In the genomic region with DNA sequence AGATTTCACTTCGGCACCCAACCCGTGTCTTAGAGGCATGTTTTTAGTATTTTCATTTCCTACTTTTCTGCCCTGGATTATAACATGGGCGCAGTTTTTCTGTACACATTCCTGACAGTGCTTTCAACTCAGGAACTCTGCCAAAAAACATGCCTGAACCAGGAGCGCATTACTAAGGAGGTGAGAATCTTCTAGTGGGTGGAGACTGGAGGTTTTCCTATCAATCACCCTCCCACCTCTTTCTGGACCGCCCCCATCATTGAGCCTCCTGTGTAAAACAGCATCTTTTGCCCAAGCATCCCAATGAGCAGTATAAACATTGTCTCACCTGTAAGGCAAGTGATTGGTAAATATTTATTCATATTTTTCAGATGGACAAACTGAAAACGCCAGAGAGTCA, we compare ENCODE assay signal across 11 cellular contexts. TPM values are rescaled to one million over a fixed set of nuclear protein-coding genes. Genes with fewer than 3 reads are reported as not detected.
A peak's percentile ranks its signal among the peaks of the same experiment; 100 is the strongest.
DNase-seq lines count a peak whose midpoint lies in the region; ATAC-seq, FAIRE-seq and TF ChIP-seq lines count a peak whose summit lies in the region.
"Had no signal": no experiment of that assay in that cellular context is flagged by ENCODE, and none has a peak within 500 bp of the region (broad histone marks: within the 10 kb centered on the region; RNA-seq: fewer than 3 reads in every experiment).

No MANE protein-coding gene starts in this region.

- no peak overlapping the region for H3K27ac ChIP-seq in mesenchymal stem cell (ENCODE audit: low read length, poor library complexity, severe bottlenecking)
- H3K27ac ChIP-seq: gastrocnemius medialis had no signal

- TF ChIP-seq CTCF in cardiac fibroblast (IDR thresholded peaks at IDR 0.05; ENCODE audit: low read depth, low read length): no peak
- no peak for TF ChIP-seq CTCF in natural killer cell (IDR thresholded peaks at IDR 0.05)

- peaks cover 2% of the 10 kb centered on the region for H3K4me1 ChIP-seq in mesenchymal stem cell (ENCODE audit: control insufficient read depth, insufficient read depth, low read depth, low read length)

- ATAC-seq in natural killer cell: no peak
- ATAC-seq in GM19023 (IDR thresholded peaks at IDR 0.05; ENCODE audit: unreplicated experiment): no peak
- no peak for ATAC-seq in GM18502 (IDR thresholded peaks at IDR 0.05; ENCODE audit: poor library complexity, unreplicated experiment)
- ATAC-seq: gastrocnemius medialis had no signal

- H2BK12ac ChIP-seq in mesenchymal stem cell (ENCODE audit: low read length in 2 of 2): no peak overlapping the region

- no peak overlapping the region for H4K91ac ChIP-seq in mesenchymal stem cell (ENCODE audit: low read length)

- H3K14ac ChIP-seq in mesenchymal stem cell (ENCODE audit: low read length in 2 of 2): no peak overlapping the region

- no peaks in the 10 kb centered on the region for H3K27me3 Mint-ChIP-seq in natural killer cell (ENCODE audit: low read depth in 2 of 2)
- H3K27me3 Mint-ChIP-seq: activated naive CD8-positive, alpha-beta T cell treated with anti-CD3 and anti-CD28 coated beads, Interleukin-2, amount 10 ng/mL, durations not matched to agents 7 days and 5 days had no signal

- no peak overlapping the region for H3K4me3 Mint-ChIP-seq in natural killer cell
- H3K4me3 Mint-ChIP-seq: activated naive CD8-positive, alpha-beta T cell treated with anti-CD3 and anti-CD28 coated beads, Interleukin-2, amount 10 ng/mL, durations not matched to agents 7 days and 5 days had no signal

- H2BK15ac ChIP-seq in mesenchymal stem cell (ENCODE audit: low read depth, poor library complexity, severe bottlenecking): no peak overlapping the region

- H3K79me1 ChIP-seq in mesenchymal stem cell (replicated peaks; ENCODE audit: low read length, poor library complexity, severe bottlenecking): peaks cover 24% of the 10 kb centered on the region

- H3K4me2 ChIP-seq in mesenchymal stem cell (ENCODE audit: low read length, poor library complexity, severe bottlenecking): no peak overlapping the region

- intact Hi-C loops in natural killer cell (cut with micrococcal nuclease): no loop called here

- no peaks in the 10 kb centered on the region for H3K9me3 ChIP-seq in mesenchymal stem cell (ENCODE audit: control insufficient read depth, low read length)
- H3K9me3 ChIP-seq: gastrocnemius medialis had no signal

- H2BK120ac ChIP-seq in mesenchymal stem cell (ENCODE audit: low read depth, low read length): no peak overlapping the region

- H3K27ac Mint-ChIP-seq in natural killer cell: peak overlapping the region; percentile 91 to 95

- no peak overlapping the region for H2AK5ac ChIP-seq in mesenchymal stem cell (ENCODE audit: low read length, severe bottlenecking)

- no peaks in the 10 kb centered on the region for H3K27me3 ChIP-seq in mesenchymal stem cell (ENCODE audit: control insufficient read depth in 1 of 2, insufficient read depth in 1 of 2, low read length in 2 of 2)
- H3K27me3 ChIP-seq: gastrocnemius medialis had no signal

- H4K8ac ChIP-seq in mesenchymal stem cell (ENCODE audit: low read length): no peak overlapping the region

- H3K23ac ChIP-seq in mesenchymal stem cell (ENCODE audit: low read length in 2 of 2): no peak overlapping the region

- H2AFZ ChIP-seq in mesenchymal stem cell (ENCODE audit: low read depth, low read length): no peak overlapping the region

- no peaks in the 10 kb centered on the region for H3K9me3 Mint-ChIP-seq in natural killer cell
- H3K9me3 Mint-ChIP-seq: activated naive CD8-positive, alpha-beta T cell treated with anti-CD3 and anti-CD28 coated beads, Interleukin-2, amount 10 ng/mL, durations not matched to agents 7 days and 5 days had no signal

- 96% methylated on average over 3 of the region's 6 CpGs for WGBS in mesenchymal stem cell

- no peak overlapping the region for H3K4ac ChIP-seq in mesenchymal stem cell (ENCODE audit: low read depth in 1 of 2, low read length in 2 of 2)

- no peak overlapping the region for H3K18ac ChIP-seq in mesenchymal stem cell (ENCODE audit: low read depth in 1 of 2, low read length in 2 of 2)

- peaks cover 22 to 86% of the 10 kb centered on the region in 2 experiments for H3K36me3 ChIP-seq in mesenchymal stem cell (ENCODE audit: control insufficient read depth in 1 of 2, insufficient read depth in 2 of 2, low read depth in 1 of 2, low read length in 2 of 2)

- FAIRE-seq in urothelium cell line (lab: Jason Lieb, UNC): no peak

- no peak overlapping the region for H2BK5ac ChIP-seq in mesenchymal stem cell (ENCODE audit: low read depth, low read length, poor library complexity, severe bottlenecking)

- no peak overlapping the region for H3K4me3 ChIP-seq in cardiac fibroblast (replicated peaks in 1 of 2; ENCODE audit: low read depth in 2 of 2, low read length in 2 of 2)
- H3K4me3 ChIP-seq in mesenchymal stem cell (ENCODE audit: insufficient read depth in 1 of 2, low read depth in 1 of 2, low read length in 2 of 2): no peak overlapping the region
- H3K4me3 ChIP-seq: gastrocnemius medialis had no signal

- H3K4me1 Mint-ChIP-seq in natural killer cell: peaks cover 92 to 93% of the 10 kb centered on the region in 2 donors

- DNase-seq in DMS53 treated with DMSO at 0.1 percent for 48 hours (lab: John Stamatoyannopoulos, UW; ENCODE audit: unreplicated experiment) (peak; percentile 95), NCI-H1105 (lab: John Stamatoyannopoulos, UW) (peak; percentile 2), cardiac fibroblast (ENCODE audit: low read depth in 2 of 2) (peak; percentile 64 to 68), natural killer cell (no peak), urothelium cell line (ENCODE audit: low spot score) (no peak), mesenchymal stem cell (no peak)
- DNase-seq: activated naive CD8-positive, alpha-beta T cell treated with anti-CD3 and anti-CD28 coated beads, Interleukin-2, amount 10 ng/mL, durations not matched to agents 7 days and 5 days; gastrocnemius medialis; stimulated activated naive CD8-positive, alpha-beta T cell treated with anti-CD3 and anti-CD28 coated beads, Interleukin-15, Interleukin-2, amounts not matched to agents 100 U/mL and 50 U/mL, for 24 hours had no signal

- no peak overlapping the region for H3K9ac ChIP-seq in mesenchymal stem cell (ENCODE audit: low read length)

- peaks cover 38% of the 10 kb centered on the region for H3K36me3 Mint-ChIP-seq in natural killer cell

RNA-seq across cellular contexts. Expression of a gene that starts 53.2 kb away (rescaled TPM):
- total RNA-seq in natural killer cell: 100 to 1,000 TPM in 2 of 3 donors, 10 to 100 TPM in 1; 92.9 to 135 (median 111) TPM
- 21.9 TPM for polyA plus RNA-seq in mesenchymal stem cell (2013, experiment 1 of 2)
- 21.5 TPM for polyA plus RNA-seq in mesenchymal stem cell (2013, experiment 2 of 2)

Comparison
In these comparisons a context has a peak if more than half of its experiments do, and no peak if none do; other contexts are left out.
1. DNase-seq: peak in DMS53 treated with DMSO at 0.1 percent for 48 hours (single experiment), NCI-H1105 (single experiment) and cardiac fibroblast (2 of 2); none in natural killer cell (single experiment), urothelium cell line (single experiment) and mesenchymal stem cell (single experiment).